Comparison of ENCODE assay signal across 17 cellular contexts in genomic region chr11:130581631-130582030, GRCh38.
DNase-seq lines count a peak whose midpoint lies in the region; ATAC-seq, FAIRE-seq and TF ChIP-seq lines count a peak whose summit lies in the region.
"Had no signal": no experiment of that assay in that cellular context is flagged by ENCODE, and none has a peak within 500 bp of the region (broad histone marks: within the 10 kb centered on the region; RNA-seq: fewer than 3 reads in every experiment).

No MANE protein-coding gene starts in this region.

- TF ChIP-seq CTCF in right atrium auricular region (IDR thresholded peaks at IDR 0.05) (no peak), bronchial epithelial cell (IDR thresholded peaks at IDR 0.05; ENCODE audit: insufficient read depth, low read length, severe bottlenecking) (no peak), mesothelial cell of epicardium (IDR thresholded peaks at IDR 0.05; ENCODE audit: unreplicated experiment) (no peak)

- no peak overlapping the region for H3K4me3 Mint-ChIP-seq in mesothelial cell of epicardium

- H3K4me1 Mint-ChIP-seq in mesothelial cell of epicardium: peaks cover 19% of the 10 kb centered on the region

- FAIRE-seq in bronchial epithelial cell (lab: Jason Lieb, UNC): no peak

- no peaks in the 10 kb centered on the region for H3K36me3 Mint-ChIP-seq in mesothelial cell of epicardium

- H3K4me1 ChIP-seq in right atrium auricular region: peaks cover 0 to 51% of the 10 kb centered on the region in 2 donors

- H3K9me3 Mint-ChIP-seq in mesothelial cell of epicardium: peaks cover 7% of the 10 kb centered on the region

- H3K9me3 ChIP-seq in right atrium auricular region: no peaks in the 10 kb centered on the region
- H3K9me3 ChIP-seq: neutrophil had no signal

- H3K36me3 ChIP-seq in right atrium auricular region (no peaks in the 10 kb centered on the region), bronchial epithelial cell (ENCODE audit: control insufficient read depth, insufficient read depth, low read length) (no peaks in the 10 kb centered on the region)
- H3K36me3 ChIP-seq: cardiac muscle cell, neutrophil had no signal

- H3K4me3 ChIP-seq in right atrium auricular region (no peak overlapping the region), bronchial epithelial cell (ENCODE audit: low read depth, low read length) (no peak overlapping the region)
- H3K4me3 ChIP-seq: cardiac muscle cell, SK-N-MC, skin epidermis had no signal

- no peaks in the 10 kb centered on the region for H3K27me3 ChIP-seq in right atrium auricular region
- H3K27me3 ChIP-seq in bronchial epithelial cell (ENCODE audit: control insufficient read depth, insufficient read depth, low read length): no peaks in the 10 kb centered on the region
- H3K27me3 ChIP-seq: cardiac muscle cell, neutrophil had no signal

- H3K27me3 Mint-ChIP-seq in mesothelial cell of epicardium (ENCODE audit: low read depth): no peaks in the 10 kb centered on the region

- intact Hi-C loops in left ventricle myocardium superior (cut with micrococcal nuclease): no loop called here

- H3K27ac ChIP-seq in right atrium auricular region: peak overlapping the region; percentile 59 to 62
- H3K27ac ChIP-seq: cardiac muscle cell, neutrophil, SK-N-MC had no signal

- peak overlapping the region; percentile 24 for H3K27ac Mint-ChIP-seq in mesothelial cell of epicardium

- DNase-seq in right atrium auricular region (ENCODE audit: low spot score) (no peak), left ventricle myocardium superior (no peak), bronchial epithelial cell (ENCODE audit: low read depth) (peak; percentile 15), mesothelial cell of epicardium (ENCODE audit: low spot score in 2 of 2, unreplicated experiment in 2 of 2) (no peak), HCEC 1CT (no peak)
- DNase-seq: ACHN; activated effector memory CD4-positive, alpha-beta T cell treated with anti-CD3 and anti-CD28 coated beads, Interleukin-2, amount 50 U/mL, for 16 hours; Calu3; NCI-H2081; stimulated activated naive CD8-positive, alpha-beta T cell treated with anti-CD3 and anti-CD28 coated beads, Interleukin-15, Interleukin-2, amounts not matched to agents 100 U/mL and 50 U/mL, for 24 hours had no signal

- ATAC-seq in left ventricle myocardium superior (no peak), GM19397 (IDR thresholded peaks at IDR 0.05; ENCODE audit: unreplicated experiment) (no peak), GM21717 (IDR thresholded peaks at IDR 0.05; ENCODE audit: unreplicated experiment) (no peak), HG03520 (IDR thresholded peaks at IDR 0.05; ENCODE audit: unreplicated experiment) (no peak)
- ATAC-seq: stimulated activated naive CD8-positive, alpha-beta T cell treated with anti-CD3 and anti-CD28 coated beads, Interleukin-15, Interleukin-2, amounts not matched to agents 100 U/mL and 50 U/mL, for 24 hours had no signal
